ENCODE assay signal across 11 cellular contexts in the genomic region with DNA sequence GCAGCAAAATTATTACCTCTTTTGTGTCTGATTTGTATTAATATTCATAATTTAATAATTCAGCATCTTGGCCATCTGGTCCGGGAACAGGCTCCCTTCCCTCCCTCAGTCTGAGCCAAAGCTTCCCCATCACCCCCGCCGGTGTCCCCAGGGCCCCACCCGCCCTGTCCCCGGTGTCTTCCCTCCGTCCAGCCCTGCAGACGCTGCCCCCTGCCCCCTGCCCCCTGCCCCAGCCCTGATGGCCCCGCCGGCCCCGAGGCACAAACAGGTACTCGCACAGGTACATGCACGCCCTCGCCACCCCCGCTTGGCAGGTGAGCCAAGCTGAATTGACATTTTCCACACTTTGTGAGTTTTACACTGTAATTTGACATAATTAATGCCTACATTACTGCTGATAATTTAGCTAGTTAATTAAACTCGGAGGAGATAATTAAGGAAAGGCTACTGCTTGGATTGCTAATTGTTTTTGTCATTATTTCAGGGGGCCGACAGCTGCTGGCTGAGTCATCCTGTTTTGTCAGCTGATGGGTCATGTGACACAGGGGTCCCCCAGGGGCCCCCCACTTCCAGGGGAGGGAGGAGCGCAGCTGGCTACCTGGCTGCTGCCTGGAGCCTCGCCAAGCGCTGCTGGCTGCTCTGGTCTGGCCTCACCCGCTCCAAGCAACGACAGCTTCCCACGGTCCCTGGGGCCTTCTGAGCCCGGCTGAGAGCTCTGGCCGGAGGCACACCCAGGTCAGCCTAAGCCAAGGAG. TPM values are rescaled to one million over a fixed set of nuclear protein-coding genes. Genes with fewer than 3 reads are reported as not detected.
DNase-seq lines count a peak whose midpoint lies in the region; ATAC-seq lines count a peak whose summit lies in the region.
"Had no signal": no experiment of that assay in that cellular context is flagged by ENCODE, and none has a peak within 500 bp of the region (broad histone marks: within the 10 kb centered on the region; RNA-seq: fewer than 3 reads in every experiment).

No MANE protein-coding gene starts in this region.

- H3K27ac Mint-ChIP-seq in activated naive CD4-positive, alpha-beta T cell treated with anti-CD3 and anti-CD28 coated beads, Interleukin-2, amount 50 U/mL, for 72 hours, result no peak overlapping the region
- H3K27ac Mint-ChIP-seq: T-helper 1 cell treated with Interleukin-12 subunit alpha and Interleukin-12 subunit beta and Interleukin-4 antibody, amounts not matched to agents 30 μg/mL and 1 μg/mL, for 36 hours had no signal

- H3K9me3 Mint-ChIP-seq in activated naive CD4-positive, alpha-beta T cell treated with anti-CD3 and anti-CD28 coated beads, Interleukin-2, amount 50 U/mL, for 72 hours, result no peaks in the 10 kb centered on the region
- H3K9me3 Mint-ChIP-seq: activated CD4-positive, alpha-beta T cell treated with anti-CD3 and anti-CD28 coated beads, Interleukin-2, amount 10 ng/mL, durations not matched to agents 24 days and 14 days; T-helper 1 cell treated with Interleukin-12 subunit alpha and Interleukin-12 subunit beta and Interleukin-4 antibody, amounts not matched to agents 30 μg/mL and 1 μg/mL, for 36 hours had no signal

- no peak for ATAC-seq in activated naive CD4-positive, alpha-beta T cell treated with anti-CD3 and anti-CD28 coated beads, Interleukin-2, amount 50 U/mL, for 72 hours
- no peak for ATAC-seq in GM21423 (IDR thresholded peaks at IDR 0.05; ENCODE audit: unreplicated experiment)

- DNase-seq in DMS153 (lab: John Stamatoyannopoulos, UW) (peak; percentile 81), NCI-H128 (lab: John Stamatoyannopoulos, UW; ENCODE audit: unreplicated experiment) (peak; percentile 36), NCI-H748 treated with DMSO at 0.1 percent for 48 hours (lab: John Stamatoyannopoulos, UW) (peak; percentile 84), left kidney (ENCODE audit: low read depth, low spot score) (peak; percentile 67), hypothalamus (lab: John Stamatoyannopoulos, UW) (no peak)
- no peak for DNase-seq in stimulated activated CD8-positive, alpha-beta memory T cell treated with anti-CD3 and anti-CD28 coated beads, Interleukin-4, amount 100 ng/mL, for 48 hours
- DNase-seq in activated naive CD4-positive, alpha-beta T cell treated with anti-CD3 and anti-CD28 coated beads, Interleukin-2, amount 50 U/mL, for 72 hours (ENCODE audit: low spot score in 2 of 2), result no peak
- DNase-seq: activated CD4-positive, alpha-beta T cell treated with anti-CD3 and anti-CD28 coated beads, Interleukin-2, amount 10 ng/mL, durations not matched to agents 24 days and 14 days; dorsolateral prefrontal cortex had no signal

- no peaks in the 10 kb centered on the region for H3K36me3 Mint-ChIP-seq in activated naive CD4-positive, alpha-beta T cell treated with anti-CD3 and anti-CD28 coated beads, Interleukin-2, amount 50 U/mL, for 72 hours

RNA-seq across cellular contexts. Expression of a gene that starts 36.6 kb away (rescaled TPM):
- 1 to 10 TPM; 1.4 to 9.1 TPM for total RNA-seq in activated naive CD4-positive, alpha-beta T cell treated with anti-CD3 and anti-CD28 coated beads, Interleukin-2, amount 50 U/mL, for 72 hours

Comparison
In these comparisons a context has a peak if more than half of its experiments do, and no peak if none do; other contexts are left out.
1. DNase-seq: peak in DMS153 (single experiment), NCI-H128 (single experiment), NCI-H748 treated with DMSO at 0.1 percent for 48 hours (single experiment) and left kidney (single experiment); none in stimulated activated CD8-positive, alpha-beta memory T cell treated with anti-CD3 and anti-CD28 coated beads, Interleukin-4, amount 100 ng/mL, for 48 hours (single experiment), activated naive CD4-positive, alpha-beta T cell treated with anti-CD3 and anti-CD28 coated beads, Interleukin-2, amount 50 U/mL, for 72 hours (0 of 2) and hypothalamus (0 of 51).